Comparison of ENCODE assay signal across 15 cellular contexts in the genomic region with DNA sequence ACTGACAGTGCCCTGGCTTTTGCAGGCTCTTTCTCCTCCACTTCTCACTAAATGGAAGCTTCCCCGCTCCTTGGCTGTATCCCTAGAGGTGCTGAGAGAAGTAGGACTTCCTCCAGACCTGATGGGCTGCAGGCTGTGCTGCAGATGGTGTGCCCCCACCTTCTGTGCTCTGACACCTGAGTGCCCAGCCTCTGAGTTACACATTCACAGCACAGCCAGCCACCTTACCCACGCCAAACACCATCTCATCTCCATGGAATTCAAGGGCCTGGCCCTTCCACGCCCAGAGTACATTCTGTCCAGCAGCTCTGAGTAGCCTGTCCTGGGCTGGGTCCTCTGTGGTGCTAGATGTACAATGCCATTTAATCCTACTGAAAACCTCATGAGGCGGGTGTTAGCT. TPM values are rescaled to one million over a fixed set of nuclear protein-coding genes. Genes with fewer than 3 reads are reported as not detected.
A peak's percentile ranks its signal among the peaks of the same experiment; 100 is the strongest.
DNase-seq lines count a peak whose midpoint lies in the region; ATAC-seq and TF ChIP-seq lines count a peak whose summit lies in the region.
"Had no signal": no experiment of that assay in that cellular context is flagged by ENCODE, and none has a peak within 500 bp of the region (broad histone marks: within the 10 kb centered on the region; RNA-seq: fewer than 3 reads in every experiment).

No MANE protein-coding gene starts in this region.

- peaks cover 25% of the 10 kb centered on the region for H3K36me3 Mint-ChIP-seq in type B pancreatic cell

- peak; percentile 61 for DNase-seq in LHCN-M2 (ENCODE audit: low read depth)
- DNase-seq in cerebellar cortex (ENCODE audit: low spot score) = peak; percentile 79
- DNase-seq in kidney tubule cell (ENCODE audit: low spot score) = peak; percentile 93
- DNase-seq in type B pancreatic cell (ENCODE audit: extremely low spot score, unreplicated experiment) = no peak
- DNase-seq in ureter (ENCODE audit: low spot score) = no peak
- DNase-seq in anterior cingulate cortex (lab: John Stamatoyannopoulos, UW) = no peak
- DNase-seq: adrenal gland; CD8-positive, alpha-beta memory T cell; effector memory CD8-positive, alpha-beta T cell; head of caudate nucleus; Karpas-422; SW 1271 had no signal

- H3K9me3 Mint-ChIP-seq in type B pancreatic cell = peaks cover 5% of the 10 kb centered on the region

- H3K4me1 Mint-ChIP-seq in type B pancreatic cell (ENCODE audit: unreplicated experiment) = peaks cover 3% of the 10 kb centered on the region
- H3K4me1 Mint-ChIP-seq: CD8-positive, alpha-beta memory T cell had no signal

- no peak for ATAC-seq in HG03097 (IDR thresholded peaks at IDR 0.05; ENCODE audit: low FRiP score, unreplicated experiment)
- ATAC-seq: activated CD4-positive, CD25-positive, alpha-beta regulatory T cell treated with anti-CD3 and anti-CD28 coated beads, Interleukin-2, amount 50 U/mL, for 24 hours; effector memory CD8-positive, alpha-beta T cell had no signal

- H3K27me3 Mint-ChIP-seq in type B pancreatic cell = no peaks in the 10 kb centered on the region
- H3K27me3 Mint-ChIP-seq: CD8-positive, alpha-beta memory T cell; effector memory CD8-positive, alpha-beta T cell had no signal

- H3K27ac Mint-ChIP-seq in type B pancreatic cell = peak overlapping the region; percentile 64
- H3K27ac Mint-ChIP-seq: effector memory CD8-positive, alpha-beta T cell had no signal

- no peak for TF ChIP-seq CTCF in type B pancreatic cell (conservative IDR thresholded peaks at IDR 0.05)

- H3K4me3 Mint-ChIP-seq in type B pancreatic cell = no peak overlapping the region
- H3K4me3 Mint-ChIP-seq: CD8-positive, alpha-beta memory T cell; effector memory CD8-positive, alpha-beta T cell had no signal

RNA-seq across cellular contexts. Expression of a gene that starts 5.3 kb away (rescaled TPM):
- total RNA-seq in LHCN-M2 (2014; rRNA removed) = not detected in 2 replicates
- polyA plus RNA-seq in LHCN-M2 (2012) = not detected
- total RNA-seq in type B pancreatic cell (ENCODE audit: low replicate concordance) = 2.7 and 3.6 TPM in 2 replicates
- 1.0 TPM for total RNA-seq in ureter
- total RNA-seq: CD8-positive, alpha-beta memory T cell; mononuclear cell had no signal
- polyA plus RNA-seq: CD8-positive, alpha-beta memory T cell had no signal

RNA-seq across cellular contexts. Expression of a gene that starts 12.6 kb away (rescaled TPM):
- total RNA-seq in LHCN-M2 (2014; rRNA removed) (21.9 and 26.5 TPM in 2 replicates), type B pancreatic cell (ENCODE audit: low replicate concordance) (43.8 and 79.4 TPM in 2 replicates), ureter (33.2 TPM)
- 17.5 TPM for polyA plus RNA-seq in LHCN-M2 (2012)

RNA-seq across cellular contexts. Expression of a gene that starts 14.1 kb away (rescaled TPM):
- total RNA-seq in LHCN-M2 (2014; rRNA removed) (not detected in 2 replicates), type B pancreatic cell (ENCODE audit: low replicate concordance) (0.31 and 3.5 TPM in 2 replicates), ureter (not detected)
- 0.04 TPM for polyA plus RNA-seq in LHCN-M2 (2012)
- total RNA-seq: adrenal gland; CD8-positive, alpha-beta memory T cell; mononuclear cell had no signal
- polyA plus RNA-seq: CD8-positive, alpha-beta memory T cell had no signal

RNA-seq across cellular contexts. Expression of a gene that starts 18.6 kb away (rescaled TPM):
- 9.0 and 16.2 TPM in 2 replicates for total RNA-seq in LHCN-M2 (2014; rRNA removed)
- 18.7 TPM for polyA plus RNA-seq in LHCN-M2 (2012)
- total RNA-seq in type B pancreatic cell (ENCODE audit: low replicate concordance) = 40.8 and 78.7 TPM in 2 replicates
- 30.4 TPM for total RNA-seq in ureter

RNA-seq across cellular contexts. Expression of a gene that starts 42.3 kb away (rescaled TPM):
- total RNA-seq in LHCN-M2 (2014; rRNA removed) = 43.1 and 47.0 TPM in 2 replicates
- polyA plus RNA-seq in LHCN-M2 (2012) = 54.1 TPM
- total RNA-seq in type B pancreatic cell (ENCODE audit: low replicate concordance) = 197 and 315 TPM in 2 replicates
- 234 TPM for total RNA-seq in ureter

Comparison
In these comparisons a context has a peak if more than half of its experiments do, and no peak if none do; other contexts are left out.
1. DNase-seq: peak in LHCN-M2 (single experiment), cerebellar cortex (single experiment) and kidney tubule cell (single experiment); none in type B pancreatic cell (single experiment), ureter (single experiment) and anterior cingulate cortex (0 of 58).